13 cellular contexts compared by ENCODE assay signal in the genomic region with DNA sequence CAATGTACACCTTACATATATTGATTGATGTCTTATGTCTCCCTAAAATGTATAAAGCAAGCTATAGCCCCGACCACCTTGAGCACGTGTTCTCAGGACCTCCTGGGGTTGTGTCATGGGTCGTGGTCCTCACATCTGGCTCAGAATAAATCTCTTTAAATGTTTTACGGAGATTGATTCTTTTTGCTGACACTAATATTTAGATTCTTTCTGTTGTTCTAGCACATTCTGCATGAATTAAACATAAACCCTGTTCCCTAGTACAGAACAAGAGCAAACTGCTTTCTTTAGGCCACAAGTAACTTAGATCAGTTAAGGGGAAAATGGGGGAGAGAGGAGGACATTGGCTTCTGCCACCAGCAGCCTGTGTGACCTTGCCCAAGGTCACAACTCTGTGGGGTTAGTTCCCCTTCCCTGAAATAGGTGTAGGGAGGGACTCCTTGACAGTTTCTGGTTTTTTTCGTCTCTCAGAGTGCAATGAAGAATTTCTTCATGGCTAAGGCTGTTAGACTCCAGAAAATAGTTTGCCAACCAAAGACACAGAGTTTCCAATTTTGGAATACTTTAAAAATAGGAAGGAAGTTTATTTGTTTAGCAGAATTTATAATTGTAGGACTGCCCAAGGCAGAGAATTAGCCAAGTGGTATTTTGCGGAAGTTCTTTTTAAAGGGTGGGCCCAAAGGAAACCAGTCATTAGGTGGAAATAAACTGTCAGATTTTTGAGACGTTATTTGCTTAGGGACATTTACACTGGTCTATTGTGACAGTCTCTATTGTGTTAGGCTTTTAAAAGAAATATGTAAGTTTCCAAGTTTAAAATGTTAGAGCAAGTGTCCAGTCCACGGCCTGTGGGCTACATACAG. TPM values are rescaled to one million over a fixed set of nuclear protein-coding genes. Genes with fewer than 3 reads are reported as not detected.
A peak's percentile ranks its signal among the peaks of the same experiment; 100 is the strongest.
DNase-seq lines count a peak whose midpoint lies in the region; ATAC-seq lines count a peak whose summit lies in the region.
"Had no signal": no experiment of that assay in that cellular context is flagged by ENCODE, and none has a peak within 500 bp of the region (broad histone marks: within the 10 kb centered on the region; RNA-seq: fewer than 3 reads in every experiment).

No MANE protein-coding gene starts in this region.

- peak; percentile 41 for ATAC-seq in HG02884 (IDR thresholded peaks at IDR 0.05; ENCODE audit: unreplicated experiment)
- ATAC-seq in T-helper 17 cell: peak; percentile 35
- peak; percentile 83 to 84 for ATAC-seq in stimulated activated naive B cell treated with anti-CD40 and anti-IgM and Interleukin-4, amounts not matched to agents 10 μg/mL and 1 μg/mL and 100 μg/mL, for 72 hours (replicated peaks)
- no peak for ATAC-seq in natural killer cell treated with Interleukin-12 subunit alpha and Interleukin-12 subunit beta and Interleukin-15 and Interleukin-18, amount 100 ng/mL, for 72 hours
- ATAC-seq: activated T-helper 17 cell treated with anti-CD3 and anti-CD28 coated beads, Interleukin-2, amount 50 U/mL, for 72 hours; left colon had no signal

- DNase-seq in T-helper 17 cell (no peak), NCI-H345 (lab: John Stamatoyannopoulos, UW) (no peak), SHP77 (lab: John Stamatoyannopoulos, UW) (no peak), GM19238 (ENCODE audit: insufficient read length, low spot score) (no peak)
- DNase-seq in stimulated activated naive B cell treated with anti-CD40 and anti-IgM and Interleukin-4, amounts not matched to agents 10 μg/mL and 1 μg/mL and 100 μg/mL, for 72 hours: no peak
- no peak for DNase-seq in natural killer cell treated with Interleukin-12 subunit alpha and Interleukin-12 subunit beta and Interleukin-15 and Interleukin-18, amount 100 ng/mL, for 72 hours (ENCODE audit: low spot score)
- DNase-seq: left colon; NCI-H1436; stimulated activated CD4-positive, alpha-beta T cell treated with anti-CD3 and anti-CD28 coated beads, Interleukin-4, amount 100 ng/mL, for 1 hour; T-helper 1 cell had no signal

- H3K36me3 Mint-ChIP-seq in T-helper 17 cell (ENCODE audit: low read depth): peaks cover 6% of the 10 kb centered on the region
- peaks cover 28 to 34% of the 10 kb centered on the region in 2 donors for H3K36me3 Mint-ChIP-seq in stimulated activated naive B cell treated with anti-CD40 and anti-IgM and Interleukin-4, amounts not matched to agents 10 μg/mL and 1 μg/mL and 100 μg/mL, for 72 hours
- H3K36me3 Mint-ChIP-seq in natural killer cell treated with Interleukin-12 subunit alpha and Interleukin-12 subunit beta and Interleukin-15 and Interleukin-18, amount 100 ng/mL, for 72 hours: no peaks in the 10 kb centered on the region

- no peak overlapping the region for H3K4me3 Mint-ChIP-seq in T-helper 17 cell
- peak overlapping the region; percentile 13 to 66 for H3K4me3 Mint-ChIP-seq in stimulated activated naive B cell treated with anti-CD40 and anti-IgM and Interleukin-4, amounts not matched to agents 10 μg/mL and 1 μg/mL and 100 μg/mL, for 72 hours
- H3K4me3 Mint-ChIP-seq in natural killer cell treated with Interleukin-12 subunit alpha and Interleukin-12 subunit beta and Interleukin-15 and Interleukin-18, amount 100 ng/mL, for 72 hours: no peak overlapping the region
- H3K4me3 Mint-ChIP-seq: activated T-helper 17 cell treated with anti-CD3 and anti-CD28 coated beads, Interleukin-2, amount 50 U/mL, for 72 hours had no signal

- H3K9me3 Mint-ChIP-seq in stimulated activated naive B cell treated with anti-CD40 and anti-IgM and Interleukin-4, amounts not matched to agents 10 μg/mL and 1 μg/mL and 100 μg/mL, for 72 hours: peaks cover 0 to 5% of the 10 kb centered on the region in 2 donors
- no peaks in the 10 kb centered on the region for H3K9me3 Mint-ChIP-seq in natural killer cell treated with Interleukin-12 subunit alpha and Interleukin-12 subunit beta and Interleukin-15 and Interleukin-18, amount 100 ng/mL, for 72 hours
- H3K9me3 Mint-ChIP-seq: activated T-helper 17 cell treated with anti-CD3 and anti-CD28 coated beads, Interleukin-2, amount 50 U/mL, for 72 hours had no signal

- no peaks in the 10 kb centered on the region for H3K9me3 ChIP-seq in T-helper 17 cell (ENCODE audit: control insufficient read depth, low read length, poor library complexity, severe bottlenecking)

- H3K27ac Mint-ChIP-seq in T-helper 17 cell: no peak overlapping the region
- H3K27ac Mint-ChIP-seq in stimulated activated naive B cell treated with anti-CD40 and anti-IgM and Interleukin-4, amounts not matched to agents 10 μg/mL and 1 μg/mL and 100 μg/mL, for 72 hours: peak overlapping the region; percentile 60
- H3K27ac Mint-ChIP-seq in natural killer cell treated with Interleukin-12 subunit alpha and Interleukin-12 subunit beta and Interleukin-15 and Interleukin-18, amount 100 ng/mL, for 72 hours: peak overlapping the region in 1 of 2 donors; percentile 25
- H3K27ac Mint-ChIP-seq: activated T-helper 17 cell treated with anti-CD3 and anti-CD28 coated beads, Interleukin-2, amount 50 U/mL, for 72 hours had no signal

- H3K27me3 Mint-ChIP-seq in T-helper 17 cell: no peaks in the 10 kb centered on the region
- H3K27me3 Mint-ChIP-seq in stimulated activated naive B cell treated with anti-CD40 and anti-IgM and Interleukin-4, amounts not matched to agents 10 μg/mL and 1 μg/mL and 100 μg/mL, for 72 hours: no peaks in the 10 kb centered on the region
- no peaks in the 10 kb centered on the region for H3K27me3 Mint-ChIP-seq in natural killer cell treated with Interleukin-12 subunit alpha and Interleukin-12 subunit beta and Interleukin-15 and Interleukin-18, amount 100 ng/mL, for 72 hours
- H3K27me3 Mint-ChIP-seq: activated T-helper 17 cell treated with anti-CD3 and anti-CD28 coated beads, Interleukin-2, amount 50 U/mL, for 72 hours had no signal

- peak overlapping the region; percentile 67 for H3K27ac ChIP-seq in layer of hippocampus (ENCODE audit: low read depth, low read length)

- peaks cover 15% of the 10 kb centered on the region for H3K4me1 Mint-ChIP-seq in T-helper 17 cell
- peaks cover 51 to 77% of the 10 kb centered on the region in 2 donors for H3K4me1 Mint-ChIP-seq in stimulated activated naive B cell treated with anti-CD40 and anti-IgM and Interleukin-4, amounts not matched to agents 10 μg/mL and 1 μg/mL and 100 μg/mL, for 72 hours
- peaks cover 11 to 20% of the 10 kb centered on the region in 2 donors for H3K4me1 Mint-ChIP-seq in natural killer cell treated with Interleukin-12 subunit alpha and Interleukin-12 subunit beta and Interleukin-15 and Interleukin-18, amount 100 ng/mL, for 72 hours (ENCODE audit: low read depth in 2 of 2)

- H3K27me3 ChIP-seq in layer of hippocampus (ENCODE audit: control insufficient read depth, insufficient read depth, low read length): no peaks in the 10 kb centered on the region

RNA-seq across cellular contexts. Expression of a gene that starts 29.4 kb away (rescaled TPM):
- total RNA-seq in T-helper 17 cell: 1 to 10 TPM in 1 of 2 donors, not detected in 1; 1.5 TPM
- total RNA-seq in natural killer cell treated with Interleukin-12 subunit alpha and Interleukin-12 subunit beta and Interleukin-15 and Interleukin-18, amount 100 ng/mL, for 72 hours: 1 to 10 TPM; 1.6 to 3.2 TPM

Comparison
In these comparisons a context has a peak if more than half of its experiments do, and no peak if none do; other contexts are left out.
1. ATAC-seq: peak in HG02884 (single experiment), T-helper 17 cell (single experiment) and stimulated activated naive B cell treated with anti-CD40 and anti-IgM and Interleukin-4, amounts not matched to agents 10 μg/mL and 1 μg/mL and 100 μg/mL, for 72 hours (2 of 2); none in natural killer cell treated with Interleukin-12 subunit alpha and Interleukin-12 subunit beta and Interleukin-15 and Interleukin-18, amount 100 ng/mL, for 72 hours (0 of 2).
2. H3K4me3 Mint-ChIP-seq: peak in stimulated activated naive B cell treated with anti-CD40 and anti-IgM and Interleukin-4, amounts not matched to agents 10 μg/mL and 1 μg/mL and 100 μg/mL, for 72 hours (2 of 2); none in T-helper 17 cell (single experiment) and natural killer cell treated with Interleukin-12 subunit alpha and Interleukin-12 subunit beta and Interleukin-15 and Interleukin-18, amount 100 ng/mL, for 72 hours (single experiment).